Comparison of ENCODE assay signal across 12 cellular contexts in genomic region chr6:99745651-99746050, GRCh38.
DNase-seq lines count a peak whose midpoint lies in the region; ATAC-seq and TF ChIP-seq lines count a peak whose summit lies in the region.
"Had no signal": no experiment of that assay in that cellular context is flagged by ENCODE, and none has a peak within 500 bp of the region (broad histone marks: within the 10 kb centered on the region; RNA-seq: fewer than 3 reads in every experiment).

No MANE protein-coding gene starts in this region.

- H3K4me3 Mint-ChIP-seq in mesothelial cell of epicardium, result no peak overlapping the region
- H3K4me3 Mint-ChIP-seq: stimulated activated naive CD8-positive, alpha-beta T cell treated with anti-CD3 and anti-CD28 coated beads, Interleukin-15, amount 100 ng/mL, for 72 hours had no signal

- peaks cover 64% of the 10 kb centered on the region for H3K27me3 Mint-ChIP-seq in mesothelial cell of epicardium (ENCODE audit: low read depth)

- no peaks in the 10 kb centered on the region for H3K36me3 Mint-ChIP-seq in mesothelial cell of epicardium

- ATAC-seq in left ventricle myocardium superior, result no peak

- no peak for TF ChIP-seq CTCF in AG10803 (conservative IDR thresholded peaks at IDR 0.05; ENCODE audit: low read length)
- no peak for TF ChIP-seq CTCF in astrocyte of the spinal cord (IDR thresholded peaks at IDR 0.05; ENCODE audit: low read depth, low read length)
- TF ChIP-seq CTCF in mesothelial cell of epicardium (IDR thresholded peaks at IDR 0.05; ENCODE audit: unreplicated experiment), result no peak

- H3K9me3 Mint-ChIP-seq in mesothelial cell of epicardium, result no peaks in the 10 kb centered on the region
- H3K9me3 Mint-ChIP-seq: stimulated activated naive CD8-positive, alpha-beta T cell treated with anti-CD3 and anti-CD28 coated beads, Interleukin-15, amount 100 ng/mL, for 72 hours had no signal

- intact Hi-C loops in left ventricle myocardium superior (cut with micrococcal nuclease), result loop anchor here (5.0 to 10.0 kb wide), 2 partner anchors 161 to 278 kb away; no protein-coding TSS in a partner anchor

- H3K4me1 Mint-ChIP-seq in mesothelial cell of epicardium, result peaks cover 8% of the 10 kb centered on the region
- H3K4me1 Mint-ChIP-seq: stimulated activated naive CD8-positive, alpha-beta T cell treated with anti-CD3 and anti-CD28 coated beads, Interleukin-15, amount 100 ng/mL, for 72 hours had no signal

- in situ Hi-C loops in astrocyte of the spinal cord (cut with HindIII; ENCODE audit: low sequenced_read_pairs), result no loop called here

- H3K4me3 ChIP-seq in AG10803 (ENCODE audit: low read length) (no peak overlapping the region), astrocyte of the spinal cord (ENCODE audit: low read depth, low read length) (no peak overlapping the region)
- H3K4me3 ChIP-seq: colonic mucosa, GM12878, upper lobe of left lung had no signal

- DNase-seq in AG10803 (ENCODE audit: low read depth) (peak; percentile 38), HS-27A (ENCODE audit: low read depth) (peak; percentile 48), astrocyte of the spinal cord (ENCODE audit: low read depth, low spot score) (peak; percentile 2), mesothelial cell of epicardium (ENCODE audit: low spot score in 2 of 2, unreplicated experiment in 2 of 2) (no peak), NCI-H524 treated with DMSO at 0.1 percent for 48 hours (lab: John Stamatoyannopoulos, UW) (no peak), COR-L47 (lab: John Stamatoyannopoulos, UW) (no peak), NCI-H2227 treated with DMSO at 0.1 percent for 48 hours (lab: John Stamatoyannopoulos, UW) (no peak), left ventricle myocardium superior (no peak)

- peak overlapping the region; percentile 11 for H3K27ac Mint-ChIP-seq in mesothelial cell of epicardium
- H3K27ac Mint-ChIP-seq: stimulated activated naive CD8-positive, alpha-beta T cell treated with anti-CD3 and anti-CD28 coated beads, Interleukin-15, amount 100 ng/mL, for 72 hours had no signal

Comparison
In these comparisons a context has a peak if more than half of its experiments do, and no peak if none do; other contexts are left out.
1. DNase-seq: peak in AG10803 (single experiment), HS-27A (single experiment) and astrocyte of the spinal cord (single experiment); none in mesothelial cell of epicardium (0 of 2), NCI-H524 treated with DMSO at 0.1 percent for 48 hours (single experiment), COR-L47 (single experiment), NCI-H2227 treated with DMSO at 0.1 percent for 48 hours (single experiment) and left ventricle myocardium superior (single experiment).